ENCODE assay signal across 8 cellular contexts in genomic region chr2:86105969-86106945, GRCh38. TPM values are rescaled to one million over a fixed set of nuclear protein-coding genes. Genes with fewer than 3 reads are reported as not detected.
DNase-seq lines count a peak whose midpoint lies in the region; ATAC-seq, FAIRE-seq and TF ChIP-seq lines count a peak whose summit lies in the region.

PTCD3 (plus strand) TSS chr2:86106235; CDS start chr2:86106248, 13 bp downstream.

- no peaks in the 10 kb centered on the region for H3K9me3 ChIP-seq in prostate gland

- H3K4me1 ChIP-seq in prostate gland (replicated peaks) = peaks cover 4% of the 10 kb centered on the region

- under 1% methylated on average over 44 of the region's 44 CpGs for WGBS in prostate gland

- TF ChIP-seq POLR2A in GM15510 (IDR thresholded peaks at IDR 0.05; ENCODE audit: borderline replicate concordance, extremely low read depth, insufficient read length) (peak; percentile 92), prostate gland (IDR thresholded peaks at IDR 0.05) (peak; percentile 62)

- peak in 1 of 4 experiments; percentile 3 for TF ChIP-seq CTCF in prostate gland (IDR thresholded peaks at IDR 0.05)

- peak; percentile 91 for ATAC-seq in HG02885 (IDR thresholded peaks at IDR 0.05; ENCODE audit: poor library complexity, unreplicated experiment)
- peak; percentile 97 for ATAC-seq in left ventricle myocardium superior

- no peaks in the 10 kb centered on the region for H3K27me3 ChIP-seq in prostate gland (replicated peaks; ENCODE audit: insufficient read depth)

- DNase-seq in NCI-H187 (lab: John Stamatoyannopoulos, UW) = peak; percentile 78 to 96
- DNase-seq in T-helper 2 cell = peak; percentile 75 to 98 (median 91)
- DNase-seq in left ventricle myocardium superior = peak; percentile 96
- peak; percentile 94 for DNase-seq in prostate gland (ENCODE audit: low spot score)
- peak; percentile 94 for DNase-seq in urothelium cell line (ENCODE audit: low spot score)

- FAIRE-seq in urothelium cell line (lab: Jason Lieb, UNC) = no peak

- peak within 1 kb of the TSS; percentile 70 to 83 for H3K4me3 ChIP-seq in prostate gland

- intact Hi-C loops in left ventricle myocardium superior (cut with micrococcal nuclease) (loop anchor here (10.0 kb wide), 1 partner anchor 339 kb away; the partner anchor contains the start of gene KDM3A), prostate gland (cut with DNase I) (no loop called here)

- H3K36me3 ChIP-seq in prostate gland = no peaks in the 10 kb centered on the region

- peak within 1 kb of the TSS; percentile 74 for H3K27ac ChIP-seq in angular gyrus (ENCODE audit: low read depth, low read length)
- peak within 1 kb of the TSS; percentile 78 to 81 for H3K27ac ChIP-seq in prostate gland

RNA-seq across cellular contexts. Expression of gene PTCD3, which starts in this region (rescaled TPM):
- total RNA-seq in left ventricle myocardium superior = 158 TPM
- total RNA-seq in prostate gland = 10 to 100 TPM; 64.1 to 95.1 TPM

Comparison
In these comparisons a context has a peak if more than half of its experiments do, and no peak if none do; other contexts are left out.
1. Peak in every context shown above with its lines: DNase-seq, ATAC-seq, H3K4me3 ChIP-seq and H3K27ac ChIP-seq.